ENCODE assay signal across 19 cellular contexts in the genomic region with DNA sequence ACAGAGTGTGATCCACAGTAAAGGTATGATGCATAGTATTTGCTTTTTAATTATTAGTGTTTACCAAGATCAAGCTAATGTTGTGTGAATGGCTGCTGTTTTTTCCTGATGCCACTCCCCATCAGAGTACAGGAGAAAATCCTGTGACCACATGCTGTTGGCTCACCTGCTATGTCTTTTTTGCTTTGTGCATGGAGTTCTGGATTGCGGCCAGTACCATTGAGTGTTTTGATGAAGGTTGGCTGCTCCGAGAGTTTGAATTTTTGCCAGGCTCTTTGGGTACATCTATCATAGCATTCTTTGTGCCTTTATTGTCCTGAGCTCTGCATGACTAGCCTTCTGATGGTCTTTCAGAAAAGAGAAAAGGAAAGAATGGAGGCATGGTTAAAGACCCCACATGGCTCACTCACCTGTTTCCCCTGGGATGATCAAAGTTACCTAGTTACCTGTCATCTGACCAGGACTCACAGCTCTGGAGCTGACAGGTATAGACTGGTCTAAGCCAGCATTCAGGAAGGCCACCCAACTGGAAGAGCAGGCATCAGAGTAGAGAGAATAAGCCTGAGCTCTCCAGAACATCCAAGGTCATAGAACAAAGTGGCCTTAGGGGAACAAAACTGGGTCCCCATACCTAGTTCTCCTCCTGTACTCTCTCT. TPM values are rescaled to one million over a fixed set of nuclear protein-coding genes. Genes with fewer than 3 reads are reported as not detected.
DNase-seq lines count a peak whose midpoint lies in the region; ATAC-seq and TF ChIP-seq lines count a peak whose summit lies in the region.
"Had no signal": no experiment of that assay in that cellular context is flagged by ENCODE, and none has a peak within 500 bp of the region (broad histone marks: within the 10 kb centered on the region; RNA-seq: fewer than 3 reads in every experiment).

No MANE protein-coding gene starts in this region.

- no peaks in the 10 kb centered on the region for H3K27me3 ChIP-seq in kidney epithelial cell (ENCODE audit: control insufficient read depth, insufficient read depth, low read length)
- H3K27me3 ChIP-seq: sigmoid colon, uterus had no signal

- DNase-seq in DMS79 (lab: John Stamatoyannopoulos, UW) (peak; percentile 90), NCI-H2081 (lab: John Stamatoyannopoulos, UW) (peak; percentile 81 to 95), SHP77 (lab: John Stamatoyannopoulos, UW) (peak; percentile 17 to 35), kidney epithelial cell (ENCODE audit: low read depth) (peak; percentile 35), D341Med (ENCODE audit: low spot score) (no peak), glomerular visceral epithelial cell (ENCODE audit: extremely low spot score) (no peak)
- DNase-seq: activated T-cell treated with anti-CD3 and anti-CD28 coated beads for 4 hours; hippocampal formation; KBM-7; lower lobe of right lung; sigmoid colon; stimulated activated CD4-positive, alpha-beta T cell treated with anti-CD3 and anti-CD28 coated beads, Interleukin-4, amount 100 ng/mL, for 4 hours; T-helper 17 cell; uterus had no signal

- no peaks in the 10 kb centered on the region for H3K36me3 ChIP-seq in kidney epithelial cell (ENCODE audit: control insufficient read depth, insufficient read depth, low read length)
- H3K36me3 ChIP-seq: lower lobe of right lung, sigmoid colon, uterus had no signal

- TF ChIP-seq CTCF in kidney epithelial cell (IDR thresholded peaks at IDR 0.05; ENCODE audit: insufficient read depth, low read length, poor library complexity, severe bottlenecking) = no peak

- ATAC-seq in GM18867 (IDR thresholded peaks at IDR 0.05; ENCODE audit: unreplicated experiment) (no peak), GM18858 (IDR thresholded peaks at IDR 0.05; ENCODE audit: unreplicated experiment) (no peak)
- ATAC-seq: activated naive CD4-positive, alpha-beta T cell treated with anti-CD3 and anti-CD28 coated beads, Interleukin-2, amount 50 U/mL, for 72 hours; stimulated activated effector memory CD8-positive, alpha-beta T cell treated with anti-CD3 and anti-CD28 coated beads, Interleukin-12 subunit alpha, Interleukin-12 subunit beta, amount 100 ng/mL, for 72 hours; T-helper 17 cell had no signal

- H3K4me3 ChIP-seq in kidney epithelial cell (ENCODE audit: low read depth, low read length) = no peak overlapping the region
- H3K4me3 ChIP-seq: GM23248, lower lobe of right lung, sigmoid colon, uterus had no signal

RNA-seq across cellular contexts. Expression of a gene that starts 11.9 kb away (rescaled TPM):
- total RNA-seq in kidney epithelial cell = 82.7 and 83.5 TPM in 2 replicates

RNA-seq across cellular contexts. Expression of a gene that starts 18.7 kb away (rescaled TPM):
- not detected in 2 replicates for total RNA-seq in kidney epithelial cell
- total RNA-seq: activated naive CD4-positive, alpha-beta T cell treated with anti-CD3 and anti-CD28 coated beads, Interleukin-2, amount 50 U/mL, for 72 hours; GM23248; lower lobe of right lung; sigmoid colon; T-helper 17 cell; uterus had no signal

Comparison
In these comparisons a context has a peak if more than half of its experiments do, and no peak if none do; other contexts are left out.
1. DNase-seq: peak in DMS79 (single experiment), NCI-H2081 (2 of 2), SHP77 (2 of 2) and kidney epithelial cell (single experiment); none in D341Med (single experiment) and glomerular visceral epithelial cell (single experiment).